ENCODE assay signal across 9 cellular contexts in genomic region chr17:40316571-40317344, GRCh38. TPM values are rescaled to one million over a fixed set of nuclear protein-coding genes. Genes with fewer than 3 reads are reported as not detected.
DNase-seq lines count a peak whose midpoint lies in the region; ATAC-seq and TF ChIP-seq lines count a peak whose summit lies in the region.
"Had no signal": no experiment of that assay in that cellular context is flagged by ENCODE, and none has a peak within 500 bp of the region (broad histone marks: within the 10 kb centered on the region; RNA-seq: fewer than 3 reads in every experiment).

No MANE protein-coding gene starts in this region.

- peak; percentile 18 for DNase-seq in DMS53 treated with DMSO at 0.1 percent for 48 hours (lab: John Stamatoyannopoulos, UW; ENCODE audit: unreplicated experiment)
- peak; percentile 57 for DNase-seq in NCI-H460 (ENCODE audit: extremely low read depth, low read depth)
- DNase-seq in colonic mucosa: peak; percentile 76
- peak; percentile 81 to 85 (median 84) for DNase-seq in right lobe of liver
- peak; percentile 72 for DNase-seq in transverse colon
- no peak for DNase-seq in stimulated activated CD4-positive, alpha-beta T cell treated with anti-CD3 and anti-CD28 coated beads, Interleukin-1b, Interleukin-23, amount 100 ng/mL, for 48 hours

- TF ChIP-seq POLR2A in right lobe of liver (IDR thresholded peaks at IDR 0.05): peak; percentile 74
- TF ChIP-seq POLR2A in transverse colon (IDR thresholded peaks at IDR 0.05): peak; percentile 62

- H3K27ac ChIP-seq in colonic mucosa (peak overlapping the region; percentile 81), right lobe of liver (peak overlapping the region; percentile 53 to 94 (median 88)), transverse colon (peak overlapping the region; percentile 91 to 96 (median 92))

- no peak for TF ChIP-seq CTCF in colonic mucosa (IDR thresholded peaks at IDR 0.05)
- no peak for TF ChIP-seq CTCF in right lobe of liver (IDR thresholded peaks at IDR 0.05)
- peak in 1 of 5 experiments; percentile 16 for TF ChIP-seq CTCF in transverse colon (IDR thresholded peaks at IDR 0.05)

- no peak for TF ChIP-seq EP300 in transverse colon (IDR thresholded peaks at IDR 0.05; ENCODE audit: low read depth)

- H3K9ac ChIP-seq in colonic mucosa (ENCODE audit: low read depth in 2 of 2, low read length in 2 of 2): peak overlapping the region; percentile 59 to 90

- no peaks in the 10 kb centered on the region for H3K27me3 ChIP-seq in colonic mucosa
- H3K27me3 ChIP-seq in right lobe of liver: no peaks in the 10 kb centered on the region
- no peaks in the 10 kb centered on the region for H3K27me3 ChIP-seq in transverse colon

- peak; percentile 29 to 44 (median 41) for ATAC-seq in right lobe of liver
- no peak for ATAC-seq in GM18858 (IDR thresholded peaks at IDR 0.05; ENCODE audit: unreplicated experiment)
- no peak for ATAC-seq in HG02763 (IDR thresholded peaks at IDR 0.05; ENCODE audit: unreplicated experiment)

- in situ Hi-C loops in transverse colon (cut with MboI; ENCODE audit: low pct_ligation_motif_present in 1 of 4, low pct_unique_long_range_greater_than_20kb in 1 of 4, low sequenced_read_pairs in 3 of 4): no loop called here

- H3K36me3 ChIP-seq in colonic mucosa (no peaks in the 10 kb centered on the region), right lobe of liver (no peaks in the 10 kb centered on the region), transverse colon (no peaks in the 10 kb centered on the region)

- H3K4me1 ChIP-seq in colonic mucosa (peaks cover 30% of the 10 kb centered on the region), right lobe of liver (peaks cover 0 to 80% (median 41%) of the 10 kb centered on the region in 4 donors), transverse colon (peaks cover 71 to 89% (median 78%) of the 10 kb centered on the region in 4 donors)

- WGBS in right lobe of liver (ENCODE audit: insufficient coverage, low coverage, low lambda C conversion rate, missing lambda C conversion rate): 17% methylated on average over 2 of the region's 38 CpGs
- 24% methylated on average over 32 of the region's 38 CpGs; no CpG with 5 or more reads in 1 of the 2 donors for WGBS in transverse colon (ENCODE audit: low coverage in 1 of 2), 2 donors

- H3K4me3 ChIP-seq in colonic mucosa: peak overlapping the region; percentile 89
- peak overlapping the region; percentile 34 to 100 (median 93) for H3K4me3 ChIP-seq in right lobe of liver
- peak overlapping the region in 3 of 4 donors; percentile 21 to 85 (median 77) for H3K4me3 ChIP-seq in transverse colon

- intact Hi-C loops in colonic mucosa (cut with DNase I) (no loop called here), right lobe of liver (cut with DNase I) (no loop called here), transverse colon (cut with DNase I; ENCODE audit: low total_unique reads) (no loop called here)

- H3K9me3 ChIP-seq in colonic mucosa (no peaks in the 10 kb centered on the region), right lobe of liver (no peaks in the 10 kb centered on the region), transverse colon (no peaks in the 10 kb centered on the region)

RNA-seq across cellular contexts. Expression of gene RARA, which starts 7.8 kb away (rescaled TPM):
- 10.6 and 12.1 TPM in 2 replicates for total RNA-seq in NCI-H460 (2014; rRNA removed; shearing (Covaris generic))
- 12.1 and 12.2 TPM in 2 replicates for polyA plus RNA-seq in NCI-H460 (2014; cell fraction: nucleus; rRNA removed)
- total RNA-seq in colonic mucosa (10 to 100 TPM; 25.6 to 46.7 TPM), right lobe of liver (10 to 100 TPM; 17.7 to 41.9 (median 22.9) TPM), transverse colon (100 to 1,000 TPM in 1 of 4 donors, 10 to 100 TPM in 3; 23.5 to 110 (median 49.1) TPM)

RNA-seq across cellular contexts. Expression of gene CDC6, which starts 29.1 kb away (rescaled TPM):
- total RNA-seq in NCI-H460 (2014; rRNA removed; shearing (Covaris generic)): 17.3 and 17.6 TPM in 2 replicates
- polyA plus RNA-seq in NCI-H460 (2014; cell fraction: nucleus; rRNA removed): 62.7 and 69.1 TPM in 2 replicates
- total RNA-seq in colonic mucosa: 10 to 100 TPM in 1 of 2 donors, 1 to 10 TPM in 1; 8.5 to 40.8 TPM
- total RNA-seq in right lobe of liver: 1 to 10 TPM in 5 of 6 experiments, under 1 TPM in 1; 0.42 to 9.1 (median 3.1) TPM
- 1 to 10 TPM in 3 of 4 donors, not detected in 1; 1.6 to 3.2 (median 2.4) TPM for total RNA-seq in transverse colon

RNA-seq across cellular contexts. Expression of gene GJD3, which starts 47.8 kb away (rescaled TPM):
- not detected in 2 replicates for total RNA-seq in NCI-H460 (2014; rRNA removed; shearing (Covaris generic))
- not detected in 2 replicates for polyA plus RNA-seq in NCI-H460 (2014; cell fraction: nucleus; rRNA removed)
- total RNA-seq in colonic mucosa: under 1 TPM; 0.40 to 0.85 TPM
- total RNA-seq in right lobe of liver: under 1 TPM in 5 of 6 experiments, not detected in 1; 0.22 to 0.78 (median 0.37) TPM
- total RNA-seq in transverse colon: not detected
- total RNA-seq: SK-MEL-5 had no signal

Comparison
In these comparisons a context has a peak if more than half of its experiments do, and no peak if none do; other contexts are left out.
1. ATAC-seq: peak in right lobe of liver (4 of 4); none in GM18858 (single experiment) and HG02763 (single experiment).
2. Peak in every context shown above with its lines, with median percentiles within 50 percentile points of each other: H3K27ac ChIP-seq and H3K4me3 ChIP-seq.